Comparison of ENCODE assay signal across 23 cellular contexts in the genomic region with DNA sequence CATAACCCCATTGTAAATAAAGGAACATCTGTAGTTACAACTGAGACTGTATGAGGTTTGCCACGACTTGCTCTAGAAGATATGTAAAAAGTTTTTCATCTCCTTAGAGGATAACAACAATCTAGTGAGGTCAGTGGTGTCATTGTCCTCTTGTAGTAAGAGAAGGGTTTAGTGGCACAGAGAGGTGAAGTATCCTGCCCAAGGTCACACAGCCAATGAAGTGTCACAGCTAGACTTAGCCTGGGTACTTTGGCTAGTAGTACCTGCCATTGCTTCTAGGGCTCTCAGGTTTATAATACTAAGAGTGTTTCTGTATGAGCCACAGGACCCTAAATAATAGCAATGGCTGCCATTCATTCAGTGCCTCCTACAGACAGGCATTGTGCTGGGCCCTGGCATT. TPM values are rescaled to one million over a fixed set of nuclear protein-coding genes. Genes with fewer than 3 reads are reported as not detected.
DNase-seq lines count a peak whose midpoint lies in the region; ATAC-seq, FAIRE-seq and TF ChIP-seq lines count a peak whose summit lies in the region.
"Had no signal": no experiment of that assay in that cellular context is flagged by ENCODE, and none has a peak within 500 bp of the region (broad histone marks: within the 10 kb centered on the region; RNA-seq: fewer than 3 reads in every experiment).

No MANE protein-coding gene starts in this region.

- in situ Hi-C loops in K562 (cut with MboI) = no loop called here

- H3K27ac ChIP-seq in breast epithelium (no peak overlapping the region), K562 (ENCODE audit: extremely low read depth, low read depth, low read length) (no peak overlapping the region), right atrium auricular region (no peak overlapping the region)
- H3K27ac ChIP-seq: 22Rv1, BLaER1, C4-2B had no signal

- 0% methylated on average over 1 of the region's 1 CpG for WGBS in K562 (ENCODE audit: insufficient coverage, low coverage, missing lambda C conversion rate)

- no peak overlapping the region for H2AFZ ChIP-seq in K562 (ENCODE audit: low read depth, low read length)

- no peak for TF ChIP-seq POLR2A in breast epithelium (IDR thresholded peaks at IDR 0.05)
- no peak for TF ChIP-seq POLR2A in K562 (conservative IDR thresholded peaks at IDR 0.05)

- no peaks in the 10 kb centered on the region for H3K79me2 ChIP-seq in K562 (ENCODE audit: control insufficient read depth, insufficient read depth, low read length)

- H3K4me3 ChIP-seq in breast epithelium (no peak overlapping the region), K562 (no peak overlapping the region), right atrium auricular region (no peak overlapping the region)
- H3K4me3 ChIP-seq: BLaER1, HAP-1 had no signal

- H3K4me2 ChIP-seq in K562 (ENCODE audit: insufficient read depth, low read length) = no peak overlapping the region
- H3K4me2 ChIP-seq: BLaER1 had no signal

- peak overlapping the region; percentile 68 for H3K27ac Mint-ChIP-seq in MCF 10A (ENCODE audit: low read depth, unreplicated experiment)
- peak overlapping the region; percentile 13 for H3K27ac Mint-ChIP-seq in stimulated activated effector memory CD8-positive, alpha-beta T cell treated with anti-CD3 and anti-CD28 coated beads, Interleukin-12 subunit alpha, Interleukin-12 subunit beta, amount 100 ng/mL, for 72 hours
- H3K27ac Mint-ChIP-seq: B cell; CD8-positive, alpha-beta T cell; HFFc6 had no signal

- no peak overlapping the region for H3K4me3 Mint-ChIP-seq in MCF 10A (ENCODE audit: unreplicated experiment)
- H3K4me3 Mint-ChIP-seq in stimulated activated effector memory CD8-positive, alpha-beta T cell treated with anti-CD3 and anti-CD28 coated beads, Interleukin-12 subunit alpha, Interleukin-12 subunit beta, amount 100 ng/mL, for 72 hours = no peak overlapping the region
- H3K4me3 Mint-ChIP-seq: B cell; CD4-positive, CD25-positive, alpha-beta regulatory T cell; CD8-positive, alpha-beta T cell; HFFc6 had no signal

- peaks cover 5% of the 10 kb centered on the region for H3K4me1 Mint-ChIP-seq in MCF 10A (ENCODE audit: insufficient read depth, unreplicated experiment)
- H3K4me1 Mint-ChIP-seq in stimulated activated effector memory CD8-positive, alpha-beta T cell treated with anti-CD3 and anti-CD28 coated beads, Interleukin-12 subunit alpha, Interleukin-12 subunit beta, amount 100 ng/mL, for 72 hours = peaks cover 6% of the 10 kb centered on the region
- H3K4me1 Mint-ChIP-seq: B cell had no signal

- H3K4me1 ChIP-seq in breast epithelium (no peaks in the 10 kb centered on the region), K562 (replicated peaks in 1 of 2; ENCODE audit: control insufficient read depth in 2 of 2, insufficient read depth in 2 of 2, low read length in 2 of 2) (peaks cover 0 to 4% of the 10 kb centered on the region in 2 experiments; a peak in 2 of 5 replicates), right atrium auricular region (no peaks in the 10 kb centered on the region)
- H3K4me1 ChIP-seq: HAP-1 had no signal

- intact Hi-C loops in MCF 10A (cut with micrococcal nuclease) = no loop called here
- intact Hi-C loops in breast epithelium (cut with DNase I; ENCODE audit: low total_unique reads) = no loop called here
- intact Hi-C loops in K562 (cut with micrococcal nuclease) = no loop called here

- H3K9me3 ChIP-seq in breast epithelium = no peaks in the 10 kb centered on the region
- no peaks in the 10 kb centered on the region for H3K9me3 ChIP-seq in K562 (replicated peaks; ENCODE audit: control insufficient read depth, insufficient read depth, low read depth, low read length)
- no peaks in the 10 kb centered on the region for H3K9me3 ChIP-seq in right atrium auricular region
- H3K9me3 ChIP-seq: HAP-1 had no signal

- H3K27me3 ChIP-seq in breast epithelium (no peaks in the 10 kb centered on the region), K562 (ENCODE audit: control insufficient read depth in 2 of 2, insufficient read depth in 2 of 2, low read length in 2 of 2) (no peaks in the 10 kb centered on the region), right atrium auricular region (no peaks in the 10 kb centered on the region)
- H3K27me3 ChIP-seq: BLaER1 had no signal

- CTCF ChIA-PET in MCF 10A (lab: Yijun Ruan, JAX) (interaction anchor here (1.1 kb wide), 1 partner anchor 15 kb away, joined by 3 read pairs; no protein-coding TSS in a partner anchor), K562 (lab: Yijun Ruan, JAX; ENCODE audit: low intra/inter-chr PET ratio) (no interaction called here)

- no peak overlapping the region for H3K9ac ChIP-seq in K562 (ENCODE audit: insufficient read depth in 1 of 2, low read depth in 2 of 2, low read length in 2 of 2)
- H3K9ac ChIP-seq: BLaER1 had no signal

- DNase-seq in MCF 10A (ENCODE audit: unreplicated experiment) = no peak
- DNase-seq in breast epithelium (ENCODE audit: low spot score in 2 of 2) = no peak
- DNase-seq in K562 (ENCODE audit: extremely low read depth in 1 of 4, low spot score in 3 of 4) = no peak
- DNase-seq in stimulated activated effector memory CD8-positive, alpha-beta T cell treated with anti-CD3 and anti-CD28 coated beads, Interleukin-12 subunit alpha, Interleukin-12 subunit beta, amount 100 ng/mL, for 72 hours (ENCODE audit: low spot score in 2 of 2) = no peak
- no peak for DNase-seq in right atrium auricular region (ENCODE audit: low spot score)
- DNase-seq in KG1 (lab: John Stamatoyannopoulos, UW) = no peak
- DNase-seq: Calu3; CD4-positive, CD25-positive, alpha-beta regulatory T cell; CD8-positive, alpha-beta T cell; DMS53; DMS79 treated with DMSO at 0.1 percent for 48 hours; GF-D8; GOT3; HFFc6 had no signal

- no peak for TF ChIP-seq RAD21 in K562 (CRISPR knock-in tag; conservative IDR thresholded peaks at IDR 0.05 in 1 of 2, IDR thresholded peaks at IDR 0.05 in 1 of 2)

- H3K9me3 Mint-ChIP-seq in MCF 10A (ENCODE audit: unreplicated experiment) = no peaks in the 10 kb centered on the region
- no peaks in the 10 kb centered on the region for H3K9me3 Mint-ChIP-seq in stimulated activated effector memory CD8-positive, alpha-beta T cell treated with anti-CD3 and anti-CD28 coated beads, Interleukin-12 subunit alpha, Interleukin-12 subunit beta, amount 100 ng/mL, for 72 hours
- H3K9me3 Mint-ChIP-seq: CD8-positive, alpha-beta T cell; HFFc6 had no signal

- H3K36me3 ChIP-seq in breast epithelium (peaks cover 5% of the 10 kb centered on the region), K562 (ENCODE audit: control insufficient read depth, insufficient read depth, low read length) (no peaks in the 10 kb centered on the region), right atrium auricular region (peaks cover 35% of the 10 kb centered on the region)
- H3K36me3 ChIP-seq: BLaER1, HAP-1 had no signal

- H3K27me3 Mint-ChIP-seq in MCF 10A (ENCODE audit: insufficient read depth, unreplicated experiment) = no peaks in the 10 kb centered on the region
- H3K27me3 Mint-ChIP-seq: B cell; CD4-positive, CD25-positive, alpha-beta regulatory T cell had no signal

- H3K9me1 ChIP-seq in K562 (ENCODE audit: control insufficient read depth, insufficient read depth, low read length) = no peaks in the 10 kb centered on the region

- POLR2A ChIA-PET in MCF 10A (lab: Yijun Ruan, JAX) (no interaction called here), K562 (lab: Yijun Ruan, JAX) (interaction anchor here (0.6 to 1.1 kb wide), 2 partner anchors 20 to 282 kb away, joined by 4 read pairs; no protein-coding TSS in a partner anchor)

- H3K36me3 Mint-ChIP-seq in MCF 10A (ENCODE audit: insufficient read depth, unreplicated experiment) = peaks cover 10% of the 10 kb centered on the region
- H3K36me3 Mint-ChIP-seq in stimulated activated effector memory CD8-positive, alpha-beta T cell treated with anti-CD3 and anti-CD28 coated beads, Interleukin-12 subunit alpha, Interleukin-12 subunit beta, amount 100 ng/mL, for 72 hours = no peaks in the 10 kb centered on the region

- TF ChIP-seq CTCF in MCF 10A (IDR thresholded peaks at IDR 0.05; ENCODE audit: unreplicated experiment) = no peak
- no peak for TF ChIP-seq CTCF in breast epithelium (IDR thresholded peaks at IDR 0.05)
- no peak for TF ChIP-seq CTCF in K562 (IDR thresholded peaks at IDR 0.05 in 2 of 3, conservative IDR thresholded peaks at IDR 0.05 in 1 of 3; ENCODE audit: insufficient read depth in 2 of 3, low read depth in 1 of 3, low read length in 3 of 3)
- no peak for TF ChIP-seq CTCF in right atrium auricular region (IDR thresholded peaks at IDR 0.05)

- no TSS peak for BruUV-seq in MCF 10A (replicated peaks; lab: Mats Ljungman, UMichigan)
- BruUV-seq in K562 (replicated peaks; lab: Mats Ljungman, UMichigan) = no TSS peak

- no peak for ATAC-seq in K562
- no peak for ATAC-seq in stimulated activated effector memory CD8-positive, alpha-beta T cell treated with anti-CD3 and anti-CD28 coated beads, Interleukin-12 subunit alpha, Interleukin-12 subunit beta, amount 100 ng/mL, for 72 hours
- ATAC-seq: CD8-positive, alpha-beta T cell had no signal

- no peak for TF ChIP-seq EP300 in K562 (IDR thresholded peaks at IDR 0.05; ENCODE audit: low read length)

- H4K20me1 ChIP-seq in K562 (replicated peaks; ENCODE audit: control insufficient read depth, insufficient read depth, low read length) = no peaks in the 10 kb centered on the region
- H4K20me1 ChIP-seq: BLaER1 had no signal

- no peak for FAIRE-seq in K562 (lab: Jason Lieb, UNC)
- FAIRE-seq: A204.1, GM12891, GM18507, H54 had no signal

TF ChIP-seq in K562, 482 proteins besides CTCF, POLR2A, EP300 and RAD21 (continues in another document):
- TF ChIP-seq THRAP3 (IDR thresholded peaks at IDR 0.05; ENCODE audit: borderline replicate concordance) = no peak

RNA-seq across cellular contexts. Expression of a gene that starts 13.8 kb away (rescaled TPM):
- 5.1 and 6.3 TPM in 2 replicates for total RNA-seq in MCF 10A (2022)
- total RNA-seq in breast epithelium = 10 to 100 TPM in 1 of 3 donors, 1 to 10 TPM in 2; 5.4 to 10.6 (median 8.2) TPM
- 15.0 and 22.8 TPM in 2 replicates for total RNA-seq in K562 (2011; cell fraction: chromatin; rRNA removed; ENCODE audit: low replicate concordance)
- 5.7 and 7.5 TPM in 2 replicates for total RNA-seq in K562 (2011; cell fraction: nucleolus; rRNA removed)
- total RNA-seq in K562 (2011; cell fraction: nucleoplasm; rRNA removed) = 11.6 and 12.4 TPM in 2 replicates
- 2.5 and 2.7 TPM in 2 replicates for total RNA-seq in K562 (2014; rRNA removed)
- 4.2 and 5.4 TPM in 2 replicates for total RNA-seq in K562 (2014; rRNA removed; fragmentation: Illumina TruSeq; extraction: Trizol)
- total RNA-seq in K562 (2015; rRNA removed; fragmentation: Illumina TruSeq; extraction: Trizol) = 3.7 and 5.1 TPM in 2 replicates
- total RNA-seq in K562 (2021) = 2.3 TPM in 2 replicates
- 2.0 and 2.8 TPM in 2 replicates for polyA plus RNA-seq in K562 (2011; rRNA removed)
- polyA plus RNA-seq in K562 (2011; cell fraction: cytosol; rRNA removed) = 0.40 and 0.75 TPM in 2 replicates
- 6.6 and 10.3 TPM in 2 replicates for polyA plus RNA-seq in K562 (2011; cell fraction: nucleus; rRNA removed)
- polyA plus RNA-seq in K562 (2012) = 2.6 and 2.7 TPM in 2 replicates
- polyA plus RNA-seq in K562 (2014; fragmentation: Illumina TruSeq; extraction: Trizol) = 2.0 and 3.2 TPM in 2 replicates
- polyA plus RNA-seq in K562 (2014; fragmentation: Nextera tagmentation; extraction: Ambion mirVana) = under 1 TPM; 0.56 to 0.70 TPM
- 2.7 and 3.9 TPM in 2 replicates for polyA plus RNA-seq in K562 (2014; rRNA removed)
- 3.2 and 6.5 TPM in 2 replicates for polyA minus RNA-seq in K562 (2011; rRNA and poly(A)+ RNA removed)
- 2.3 and 2.6 TPM in 2 replicates for polyA minus RNA-seq in K562 (2011; cell fraction: cytosol; rRNA and poly(A)+ RNA removed)
- 7.0 and 17.3 TPM in 2 replicates for polyA minus RNA-seq in K562 (2011; cell fraction: nucleus; rRNA and poly(A)+ RNA removed)
- under 1 TPM; 0.96 to 0.98 TPM for total RNA-seq in right atrium auricular region
